23 cellular contexts compared by ENCODE assay signal in the genomic region with DNA sequence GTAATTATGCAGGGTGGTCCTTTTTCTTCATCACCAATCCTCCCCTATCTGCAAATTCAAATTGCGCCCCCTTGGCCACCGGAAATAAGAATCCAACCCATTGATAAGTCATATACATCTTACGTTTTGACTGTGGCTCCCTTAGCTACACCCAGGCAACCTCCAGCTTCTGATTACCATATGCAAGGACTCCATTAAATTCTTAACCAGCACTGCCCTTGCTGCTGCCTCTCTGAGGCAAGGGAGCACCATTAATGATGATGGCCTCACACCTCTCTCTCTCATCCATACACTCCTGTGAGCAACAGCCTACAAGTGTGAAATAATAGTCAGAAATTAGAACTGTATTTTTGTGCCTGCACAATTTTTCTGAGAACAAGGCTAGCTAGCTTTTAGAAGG.
DNase-seq lines count a peak whose midpoint lies in the region; FAIRE-seq and TF ChIP-seq lines count a peak whose summit lies in the region.
"Had no signal": no experiment of that assay in that cellular context is flagged by ENCODE, and none has a peak within 500 bp of the region (broad histone marks: within the 10 kb centered on the region; RNA-seq: fewer than 3 reads in every experiment).

No MANE protein-coding gene starts in this region.

- DNase-seq in NCI-H1417 (lab: John Stamatoyannopoulos, UW) (peak in 2 of 3 experiments; percentile 75 to 92), NCI-H1417 treated with DMSO at 0.1 percent for 48 hours (lab: John Stamatoyannopoulos, UW) (no peak), NCI-H526 treated with DMSO at 0.1 percent for 48 hours (lab: John Stamatoyannopoulos, UW) (peak; percentile 9), H1 (ENCODE audit: low read depth in 1 of 2, low spot score in 2 of 2) (no peak), prostate gland (ENCODE audit: low spot score) (no peak), amniotic stem cell (lab: John Stamatoyannopoulos, UW) (no peak), GM19239 (ENCODE audit: insufficient read length, low spot score) (no peak), Peyer's patch (no peak)
- DNase-seq: activated CD8-positive, alpha-beta T cell treated with anti-CD3 and anti-CD28 coated beads for 36 hours; activated naive CD4-positive, alpha-beta T cell treated with Interleukin-2 at 50 U/mL for 16 hours; activated T-cell treated with anti-CD3 and anti-CD28 coated beads, Interleukin-2, amount 50 U/mL, for 1 hour; Caco-2; cortex of kidney; left cardiac atrium; naive thymus-derived CD8-positive, alpha-beta T cell; NCI-H1694 treated with DMSO at 0.1 percent for 48 hours; right lobe of liver; trophoblast cell had no signal

- no peak overlapping the region for H4K91ac ChIP-seq in H1 (replicated peaks; ENCODE audit: insufficient read length, low read length)

- no peak overlapping the region for H3K23ac ChIP-seq in H1 (ENCODE audit: insufficient read length)

- CTCF ChIA-PET in H1 (lab: Charles Lee; ENCODE audit: partially characterized antibody), result interaction anchor here (0.6 to 5.5 kb wide), 10 partner anchors 9 to 1092 kb away, joined by 3 to 18 read pairs (median 4); no protein-coding TSS in a partner anchor

- H3K4me1 ChIP-seq in H1 (replicated peaks in 1 of 4; ENCODE audit: control insufficient read depth in 3 of 4, insufficient read depth in 4 of 4, low read length in 3 of 4), result peaks cover 0 to 6% (median 2%) of the 10 kb centered on the region in 4 experiments; a peak in 2 of 7 replicates
- peaks cover 13% of the 10 kb centered on the region for H3K4me1 ChIP-seq in prostate gland (replicated peaks)
- H3K4me1 ChIP-seq in Peyer's patch, result peaks cover 0 to 21% (median 0%) of the 10 kb centered on the region in 4 donors
- H3K4me1 ChIP-seq: right lobe of liver had no signal

- no peak overlapping the region for H3K4ac ChIP-seq in H1 (replicated peaks; ENCODE audit: insufficient read length, low read depth, low read length)

- no peaks in the 10 kb centered on the region for H4K20me1 ChIP-seq in H1 (replicated peaks in 1 of 2; ENCODE audit: control insufficient read depth in 1 of 2, insufficient read depth in 2 of 2, low read length in 2 of 2)

- H3K27me3 ChIP-seq in H1 (replicated peaks in 1 of 4; ENCODE audit: control insufficient read depth in 3 of 4, extremely low read depth in 1 of 4, insufficient read depth in 3 of 4, low read length in 3 of 4), result no peaks in the 10 kb centered on the region
- H3K27me3 ChIP-seq in prostate gland (replicated peaks; ENCODE audit: insufficient read depth), result no peaks in the 10 kb centered on the region
- no peaks in the 10 kb centered on the region for H3K27me3 ChIP-seq in Peyer's patch
- H3K27me3 ChIP-seq: cardiac muscle cell, right lobe of liver, stomach had no signal

- no peak overlapping the region for H2BK120ac ChIP-seq in H1 (replicated peaks; ENCODE audit: low read depth, low read length)

- FAIRE-seq in H1 (lab: Jason Lieb, UNC) (no peak), GM19239 (lab: Jason Lieb, UNC) (no peak)
- FAIRE-seq: A204.1, H54 had no signal

- no peak overlapping the region for H3K14ac ChIP-seq in H1 (ENCODE audit: insufficient read length)

- POLR2A ChIA-PET in H1 (lab: Charles Lee; ENCODE audit: partially characterized antibody), result interaction anchor here (0.6 to 1.1 kb wide), 2 partner anchors 61 to 107 kb away, joined by 3 to 4 read pairs; no protein-coding TSS in a partner anchor

- no peak overlapping the region for H2BK5ac ChIP-seq in H1 (ENCODE audit: low read depth, low read length)

- H3K9me3 ChIP-seq in H1 (ENCODE audit: insufficient read depth in 2 of 2, low read depth in 1 of 2, low read length in 1 of 2), result peaks cover 5 to 6% of the 10 kb centered on the region in 2 experiments; a peak in 3 of 4 replicates
- no peaks in the 10 kb centered on the region for H3K9me3 ChIP-seq in prostate gland
- no peaks in the 10 kb centered on the region for H3K9me3 ChIP-seq in Peyer's patch
- H3K9me3 ChIP-seq: right lobe of liver, stomach had no signal

- H4K8ac ChIP-seq in H1 (ENCODE audit: extremely low read depth, insufficient read depth, low read length), result no peak overlapping the region

- H2BK20ac ChIP-seq in H1 (ENCODE audit: low read length), result no peak overlapping the region

- no peak overlapping the region for H2BK12ac ChIP-seq in H1 (ENCODE audit: low read depth, low read length)

- no peak for TF ChIP-seq POLR2A in H1 (IDR thresholded peaks at IDR 0.05; ENCODE audit: control extremely low read depth in 1 of 2, low read depth in 2 of 2, low read length in 2 of 2)
- TF ChIP-seq POLR2A in prostate gland (IDR thresholded peaks at IDR 0.05), result no peak
- no peak for TF ChIP-seq POLR2A in Peyer's patch (IDR thresholded peaks at IDR 0.05)

- no peak overlapping the region; a peak in 1 of 4 replicates for H3K4me2 ChIP-seq in H1 (ENCODE audit: insufficient read depth in 1 of 2, low read depth in 2 of 2, low read length in 2 of 2)

- intact Hi-C loops in prostate gland (cut with DNase I), result no loop called here

- H2AFZ ChIP-seq in H1 (ENCODE audit: low read length), result no peak overlapping the region

- 75% methylated on average over 3 of the region's 3 CpGs; no CpG with 5 or more reads in 1 of the 2 experiments for WGBS in H1 (ENCODE audit: extremely low coverage in 1 of 2, insufficient coverage in 1 of 2, insufficient read length in 1 of 2, insufficient replicate concordance in 2 of 2, low coverage in 1 of 2, low lambda C conversion rate in 2 of 2, missing lambda C conversion rate in 1 of 2), 2 experiments
- 82% methylated on average over 3 of the region's 3 CpGs for WGBS in prostate gland

- no peak overlapping the region for H3K56ac ChIP-seq in H1 (replicated peaks; ENCODE audit: insufficient read length, low read depth, low read length)

- no peak overlapping the region for H2BK15ac ChIP-seq in H1 (ENCODE audit: low read length)

- H3K9ac ChIP-seq in H1 (replicated peaks in 1 of 4; ENCODE audit: extremely low read depth in 1 of 4, low read depth in 3 of 4, low read length in 3 of 4), result no peak overlapping the region

- H3K4me3 ChIP-seq in H1 (ENCODE audit: extremely low read depth in 1 of 4, insufficient read depth in 2 of 4, low read depth in 3 of 4, low read length in 4 of 4), result no peak overlapping the region
- H3K4me3 ChIP-seq in prostate gland, result no peak overlapping the region
- H3K4me3 ChIP-seq in Peyer's patch, result no peak overlapping the region
- H3K4me3 ChIP-seq: cardiac muscle cell, right lobe of liver, stomach had no signal

- no peak overlapping the region for H4K5ac ChIP-seq in H1 (ENCODE audit: insufficient read length, low read depth, low read length)

- no peak overlapping the region for H2AK5ac ChIP-seq in H1 (ENCODE audit: low read depth, low read length)

- TF ChIP-seq RAD21 in H1 (IDR thresholded peaks at IDR 0.05 in 1 of 2, conservative IDR thresholded peaks at IDR 0.05 in 1 of 2; ENCODE audit: low read depth in 2 of 2, low read length in 2 of 2), result no peak

- H3K23me2 ChIP-seq in H1 (ENCODE audit: low read depth, low read length), result no peaks in the 10 kb centered on the region

- no peak overlapping the region for H3K18ac ChIP-seq in H1 (ENCODE audit: extremely low read depth, low read length)

- no peaks in the 10 kb centered on the region for H3K79me1 ChIP-seq in H1 (ENCODE audit: low read depth, low read length)

- TF ChIP-seq CTCF in H1 (IDR thresholded peaks at IDR 0.05; ENCODE audit: control extremely low read depth in 1 of 3, insufficient read depth in 1 of 3, low read depth in 1 of 3, low read length in 3 of 3) (no peak), prostate gland (IDR thresholded peaks at IDR 0.05) (no peak), Peyer's patch (IDR thresholded peaks at IDR 0.05) (no peak)

- H3K27ac ChIP-seq in H1 (ENCODE audit: low read depth, low read length) (no peak overlapping the region), prostate gland (peak overlapping the region; percentile 80 to 88), Peyer's patch (no peak overlapping the region)
- H3K27ac ChIP-seq: cardiac muscle cell, HL-60, right lobe of liver had no signal

- peaks cover 0 to 3% (median 0%) of the 10 kb centered on the region in 4 experiments; a peak in 1 of 8 replicates for H3K36me3 ChIP-seq in H1 (ENCODE audit: control insufficient read depth in 2 of 4, insufficient read depth in 4 of 4, low read length in 3 of 4)
- no peaks in the 10 kb centered on the region for H3K36me3 ChIP-seq in prostate gland
- H3K36me3 ChIP-seq in Peyer's patch, result no peaks in the 10 kb centered on the region
- H3K36me3 ChIP-seq: cardiac muscle cell, right lobe of liver, stomach had no signal

- no peak for TF ChIP-seq EP300 in H1 (IDR thresholded peaks at IDR 0.05; ENCODE audit: borderline replicate concordance in 1 of 2, low read depth in 2 of 2, low read length in 2 of 2)

- no peaks in the 10 kb centered on the region for H3K79me2 ChIP-seq in H1 (ENCODE audit: control insufficient read depth in 1 of 2, insufficient read depth in 2 of 2, low read length in 2 of 2)

TF ChIP-seq in H1, 55 proteins besides CTCF, POLR2A, EP300 and RAD21:
- TF ChIP-seq RFX5 (IDR thresholded peaks at IDR 0.05; ENCODE audit: borderline replicate concordance, low read depth, low read length) (no peak), YY1 (IDR thresholded peaks at IDR 0.05; ENCODE audit: low read depth, low read length) (peak; percentile 55; the same call in 1 of the 2 replicates)

Comparison
In these comparisons a context has a peak if more than half of its experiments do, and no peak if none do; other contexts are left out.
1. DNase-seq: peak in NCI-H1417 (2 of 3) and NCI-H526 treated with DMSO at 0.1 percent for 48 hours (single experiment); none in NCI-H1417 treated with DMSO at 0.1 percent for 48 hours (single experiment), H1 (0 of 2), prostate gland (single experiment), amniotic stem cell (single experiment), GM19239 (single experiment) and Peyer's patch (0 of 3).
2. H3K27ac ChIP-seq: peak in prostate gland (2 of 2); none in H1 (single experiment) and Peyer's patch (0 of 4).